ENCODE assay signal across 17 cellular contexts in the genomic region with DNA sequence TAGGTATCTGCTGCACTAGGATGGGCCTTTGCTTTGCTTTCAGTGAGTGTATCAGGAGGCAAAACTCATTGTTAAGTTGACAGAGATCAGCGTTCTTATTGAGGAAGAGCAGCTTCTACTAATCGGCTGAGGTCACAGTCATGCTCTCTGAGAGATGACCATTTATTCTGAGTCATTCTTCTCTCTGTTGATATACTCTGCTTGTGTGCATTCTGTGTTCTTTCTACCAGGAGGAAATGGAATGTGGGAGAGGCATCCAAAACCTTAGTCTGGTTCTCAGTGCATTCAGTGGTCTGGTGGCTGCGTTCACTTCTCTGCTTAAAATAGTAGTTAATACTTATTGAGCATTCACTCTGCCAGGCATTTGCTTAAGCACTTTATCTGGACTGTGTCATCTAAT.
"Had no signal": no experiment of that assay in that cellular context is flagged by ENCODE, and none has a peak within 500 bp of the region (broad histone marks: within the 10 kb centered on the region; RNA-seq: fewer than 3 reads in every experiment).

No MANE protein-coding gene starts in this region.

- H3K9ac ChIP-seq: neural progenitor cell had no signal

- DNase-seq: activated B cell treated with CpG ODN at 0.5 μM for 24 hours; activated CD4-positive, alpha-beta T cell treated with anti-CD3 and anti-CD28 coated beads, Interleukin-2, amount 50 U/mL, for 1 hour; activated naive CD4-positive, alpha-beta T cell treated with anti-CD3 and anti-CD28 coated beads for 36 hours; activated naive CD8-positive, alpha-beta T cell treated with anti-CD3 and anti-CD28 coated beads, Interleukin-2, amount 50 U/mL, for 24 hours; aorta; effector memory CD4-positive, alpha-beta T cell; foreskin fibroblast; head of caudate nucleus; midbrain; naive B cell; ovary; stimulated activated CD4-positive, alpha-beta T cell treated with anti-CD3 and anti-CD28 coated beads, Interleukin-12 subunit alpha, Interleukin-12 subunit beta, amount 100 ng/mL, for 4 hours; stimulated activated CD4-positive, alpha-beta T cell treated with anti-CD3 and anti-CD28 coated beads, Interleukin-2, amount 100 ng/mL, for 24 hours had no signal

- H3K27me3 ChIP-seq: neural progenitor cell, ovary had no signal

- H3K4me1 ChIP-seq: neural progenitor cell had no signal

- H2AFZ ChIP-seq: neural progenitor cell had no signal

- H3K36me3 ChIP-seq: neural progenitor cell, ovary, thoracic aorta had no signal

- H3K27ac ChIP-seq: neural progenitor cell, ovary, thoracic aorta had no signal

- ATAC-seq: activated naive CD8-positive, alpha-beta T cell treated with anti-CD3 and anti-CD28 coated beads, Interleukin-2, amount 50 U/mL, for 24 hours; sciatic nerve had no signal

- H3K4me3 ChIP-seq: lung, neural progenitor cell, ovary, thoracic aorta had no signal

- H3K4me2 ChIP-seq: neural progenitor cell had no signal

- H3K9me3 ChIP-seq: ovary, thoracic aorta had no signal
